In genomic region chr6:7157752-7158616, GRCh38 we compare ENCODE assay signal across 1 cellular context.
TF ChIP-seq lines count a peak whose summit lies in the region.

No MANE protein-coding gene starts in this region.

TF ChIP-seq in K562, 482 proteins besides CTCF, POLR2A, EP300 and RAD21 (continued from another document):
- peak; percentile 48 for TF ChIP-seq ZNF592 (IDR thresholded peaks at IDR 0.05)
TF ChIP-seq in K562: peak in this region for 4.
